In the genomic region with DNA sequence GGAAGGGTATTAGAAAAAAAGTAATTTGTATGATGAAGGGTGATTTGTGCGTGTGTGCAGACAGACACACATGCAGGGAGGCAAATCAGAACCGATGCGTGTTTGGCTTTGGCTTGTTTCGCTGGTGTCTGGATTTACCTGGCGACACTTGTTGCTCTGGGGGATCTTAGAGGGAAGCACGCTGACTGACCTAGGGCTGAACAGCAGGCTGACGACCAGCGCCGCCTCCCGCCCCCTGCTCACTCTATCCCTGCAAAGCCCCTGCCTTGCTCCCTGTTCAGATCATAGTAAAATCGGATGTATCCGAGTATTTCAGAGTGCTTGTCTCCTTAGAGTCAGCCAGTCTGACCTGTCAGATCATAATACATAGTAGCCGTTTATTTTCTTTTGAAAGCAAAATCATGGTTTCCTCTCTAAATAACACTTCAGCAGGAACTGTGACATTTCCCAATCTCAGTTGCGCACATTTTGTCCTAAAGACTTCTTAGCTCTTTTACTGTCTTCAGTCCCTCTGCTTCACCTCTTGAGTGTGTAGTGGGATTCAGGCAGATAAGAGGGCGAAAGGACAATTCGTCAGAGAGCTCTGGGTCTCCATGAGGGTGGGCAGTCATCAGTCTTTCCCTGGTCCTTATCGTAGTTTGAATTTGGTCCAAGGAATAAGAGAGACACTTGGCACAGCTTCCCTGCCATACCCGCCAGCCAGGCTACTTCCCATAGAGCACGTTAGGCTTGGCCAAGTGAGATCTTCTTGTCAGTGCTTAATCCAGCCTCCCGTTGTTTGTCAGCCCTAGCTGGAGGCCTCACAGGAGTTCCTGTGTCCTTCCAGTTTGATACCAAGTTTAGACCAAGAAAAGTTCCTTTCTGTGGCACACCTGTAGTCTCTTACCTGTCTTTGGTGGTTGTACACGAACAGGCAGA, we compare ENCODE assay signal across 12 cellular contexts.
"Had no signal": no experiment of that assay in that cellular context is flagged by ENCODE, and none has a peak within 500 bp of the region (broad histone marks: within the 10 kb centered on the region; RNA-seq: fewer than 3 reads in every experiment).

No MANE protein-coding gene starts in this region.

- H3K4me3 ChIP-seq: dorsolateral prefrontal cortex, esophagus muscularis mucosa, stomach, uterus had no signal

- H3K27ac Mint-ChIP-seq: activated CD8-positive, alpha-beta T cell treated with anti-CD3 and anti-CD28 coated beads for 36 hours; activated naive CD4-positive, alpha-beta T cell treated with anti-CD3 and anti-CD28 coated beads for 36 hours; nephron had no signal

- H3K27me3 Mint-ChIP-seq: activated CD8-positive, alpha-beta T cell treated with anti-CD3 and anti-CD28 coated beads for 36 hours had no signal

- ATAC-seq: activated CD8-positive, alpha-beta T cell treated with anti-CD3 and anti-CD28 coated beads for 36 hours; left colon had no signal

- H3K4me3 Mint-ChIP-seq: activated CD8-positive, alpha-beta T cell treated with anti-CD3 and anti-CD28 coated beads for 36 hours; activated naive CD4-positive, alpha-beta T cell treated with anti-CD3 and anti-CD28 coated beads for 36 hours had no signal

- H3K27ac ChIP-seq: brain microvascular endothelial cell, dorsolateral prefrontal cortex, esophagus muscularis mucosa, stomach, uterus had no signal

- H3K9me3 Mint-ChIP-seq: activated CD8-positive, alpha-beta T cell treated with anti-CD3 and anti-CD28 coated beads for 36 hours; activated naive CD4-positive, alpha-beta T cell treated with anti-CD3 and anti-CD28 coated beads for 36 hours; nephron had no signal

- DNase-seq: activated CD8-positive, alpha-beta memory T cell treated with anti-CD3 and anti-CD28 coated beads, Interleukin-2, amount 50 U/mL, for 4 hours; activated CD8-positive, alpha-beta T cell treated with anti-CD3 and anti-CD28 coated beads for 36 hours; activated naive CD4-positive, alpha-beta T cell treated with anti-CD3 and anti-CD28 coated beads for 36 hours; brain microvascular endothelial cell; dorsolateral prefrontal cortex; left colon; mesenchymal stem cell; stomach; T-helper 9 cell had no signal

- H3K27me3 ChIP-seq: brain microvascular endothelial cell, dorsolateral prefrontal cortex, esophagus muscularis mucosa, stomach, uterus had no signal

- H3K9me3 ChIP-seq: esophagus muscularis mucosa, stomach, uterus had no signal

- H3K36me3 ChIP-seq: uterus had no signal
